ENCODE assay signal across 8 cellular contexts in genomic region chrX:154546354-154547244, GRCh38. TPM values are rescaled to one million over a fixed set of nuclear protein-coding genes. Genes with fewer than 3 reads are reported as not detected.
DNase-seq lines count a peak whose midpoint lies in the region; ATAC-seq and TF ChIP-seq lines count a peak whose summit lies in the region.

Gene G6PD (minus strand): TSS chrX:154546846. CDS start chrX:154546155, 691 bp downstream.

- peaks cover 22% of the 10 kb centered on the region for H3K36me3 Mint-ChIP-seq in GM23338 (ENCODE audit: low read depth)

- TF ChIP-seq CTCF in GM23338 (conservative IDR thresholded peaks at IDR 0.05; ENCODE audit: low read depth in 2 of 2) = no peak
- no peak for TF ChIP-seq CTCF in Loucy (conservative IDR thresholded peaks at IDR 0.05; ENCODE audit: low read length)
- TF ChIP-seq CTCF in SU-DHL-6 (IDR thresholded peaks at IDR 0.05; ENCODE audit: insufficient read depth, low read length, poor library complexity, severe bottlenecking) = no peak
- no peak for TF ChIP-seq CTCF in retinal pigment epithelial cell (conservative IDR thresholded peaks at IDR 0.05; ENCODE audit: low read depth, low read length)

- peaks cover 10% of the 10 kb centered on the region for H3K4me1 Mint-ChIP-seq in GM23338

- H3K9me2 ChIP-seq in GM23338 (ENCODE audit: insufficient read depth) (no peaks in the 10 kb centered on the region), Loucy (replicated peaks; ENCODE audit: low read depth, low read length) (no peaks in the 10 kb centered on the region), SU-DHL-6 (replicated peaks; ENCODE audit: insufficient read depth, low read length) (no peaks in the 10 kb centered on the region)

- intact Hi-C loops in left ventricle myocardium superior (cut with micrococcal nuclease) = no loop called here

- H3K27ac ChIP-seq in GM23338 (ENCODE audit: low read depth) = peak within 1 kb of the TSS; percentile 88
- peak within 1 kb of the TSS; percentile 98 for H3K27ac ChIP-seq in SU-DHL-6 (ENCODE audit: low read depth, low read length)

- peak within 1 kb of the TSS; percentile 89 for H3K4me3 Mint-ChIP-seq in GM23338

- H3K9me3 Mint-ChIP-seq in GM23338 = no peaks in the 10 kb centered on the region

- H3K9ac ChIP-seq in Loucy (ENCODE audit: low read depth, low read length, poor library complexity, severe bottlenecking) = peak within 1 kb of the TSS; percentile 91
- peak within 1 kb of the TSS; percentile 98 for H3K9ac ChIP-seq in SU-DHL-6 (ENCODE audit: low read length)
- peak within 1 kb of the TSS; percentile 92 for H3K9ac ChIP-seq in adipocyte (ENCODE audit: low read length)

- H2AFZ ChIP-seq in GM23338 (no peak within 1 kb of the TSS), Loucy (ENCODE audit: low read length) (peak within 1 kb of the TSS; percentile 78), SU-DHL-6 (ENCODE audit: low read depth, low read length, severe bottlenecking) (peak within 1 kb of the TSS; percentile 48)

- ATAC-seq in GM23338 = peak; percentile 61
- ATAC-seq in left ventricle myocardium superior = peak; percentile 84

- H3K4me2 ChIP-seq in GM23338 (peak within 1 kb of the TSS; percentile 91), Loucy (ENCODE audit: low read depth, low read length, poor library complexity, severe bottlenecking) (peak within 1 kb of the TSS; percentile 95), SU-DHL-6 (ENCODE audit: low read depth, low read length, poor library complexity, severe bottlenecking) (peak within 1 kb of the TSS; percentile 91)

- H3K27me3 ChIP-seq in GM23338 (ENCODE audit: insufficient read depth) (no peaks in the 10 kb centered on the region), Loucy (ENCODE audit: insufficient read depth, low read length, poor library complexity, severe bottlenecking) (no peaks in the 10 kb centered on the region), SU-DHL-6 (ENCODE audit: low read length) (no peaks in the 10 kb centered on the region), adipocyte (replicated peaks; ENCODE audit: control insufficient read depth, insufficient read depth, low read length) (no peaks in the 10 kb centered on the region)

- DNase-seq in GM23338 (ENCODE audit: low spot score) (peak; percentile 72), adipocyte (ENCODE audit: low read depth) (peak; percentile 80), left ventricle myocardium superior (peak; percentile 87), retinal pigment epithelial cell (ENCODE audit: low read depth) (no peak), inferior parietal cortex (ENCODE audit: extremely low spot score) (no peak)

- H3K4me3 ChIP-seq in GM08714 (ENCODE audit: low read length) (peak within 1 kb of the TSS; percentile 99), GM23338 (peak within 1 kb of the TSS; percentile 85), Loucy (ENCODE audit: low read length, poor library complexity, severe bottlenecking) (peak within 1 kb of the TSS; percentile 87), SU-DHL-6 (ENCODE audit: insufficient read depth, low read length, poor library complexity, severe bottlenecking) (peak within 1 kb of the TSS; percentile 95), adipocyte (ENCODE audit: low read length) (peak within 1 kb of the TSS; percentile 86), retinal pigment epithelial cell (ENCODE audit: low read length) (peak within 1 kb of the TSS; percentile 69)

- H3F3A ChIP-seq in GM23338 (replicated peaks; ENCODE audit: low read depth) = 0 out of 2 replicates have a peak, but pooled peaks cover 2% of the 10 kb centered on the region
- no peaks in the 10 kb centered on the region for H3F3A ChIP-seq in Loucy (ENCODE audit: low read depth)
- H3F3A ChIP-seq in SU-DHL-6 (ENCODE audit: insufficient read depth) = peaks cover 8% of the 10 kb centered on the region; the same call in 1 of the 2 replicates

- no peaks in the 10 kb centered on the region for H3K36me3 ChIP-seq in GM23338 (ENCODE audit: insufficient read depth)
- H3K36me3 ChIP-seq in Loucy (ENCODE audit: insufficient read depth, low read length) = no peaks in the 10 kb centered on the region
- no peaks in the 10 kb centered on the region for H3K36me3 ChIP-seq in SU-DHL-6 (ENCODE audit: low read length)
- peaks cover 10% of the 10 kb centered on the region for H3K36me3 ChIP-seq in adipocyte (ENCODE audit: control insufficient read depth, insufficient read depth, low read length, severe bottlenecking)

- H3K79me2 ChIP-seq in GM23338 (replicated peaks; ENCODE audit: insufficient read depth) (peaks cover 31% of the 10 kb centered on the region), Loucy (ENCODE audit: insufficient read depth, low read length) (peaks cover 44% of the 10 kb centered on the region), SU-DHL-6 (ENCODE audit: insufficient read depth, low read length) (peaks cover 39% of the 10 kb centered on the region)

- H3K27me3 Mint-ChIP-seq in GM23338 (ENCODE audit: insufficient read depth, low read depth, poor library complexity) = peaks cover 9% of the 10 kb centered on the region

- H3K27ac Mint-ChIP-seq in GM23338 = peak within 1 kb of the TSS; percentile 96

- no peaks in the 10 kb centered on the region for H4K20me1 ChIP-seq in GM23338 (replicated peaks; ENCODE audit: insufficient read depth)
- H4K20me1 ChIP-seq in Loucy (ENCODE audit: insufficient read depth, low read length, poor library complexity, severe bottlenecking) = no peaks in the 10 kb centered on the region
- no peaks in the 10 kb centered on the region for H4K20me1 ChIP-seq in SU-DHL-6 (ENCODE audit: low read depth, low read length)

- no peaks in the 10 kb centered on the region for H3K4me1 ChIP-seq in GM23338 (ENCODE audit: insufficient read depth)
- H3K4me1 ChIP-seq in Loucy (ENCODE audit: insufficient read depth, low read length, poor library complexity, severe bottlenecking) = peaks cover 44% of the 10 kb centered on the region
- H3K4me1 ChIP-seq in adipocyte (ENCODE audit: control insufficient read depth, insufficient read depth, low read length) = peaks cover 41% of the 10 kb centered on the region

- H3K9me3 ChIP-seq in Loucy (ENCODE audit: insufficient read depth, low read depth, low read length) (no peaks in the 10 kb centered on the region), SU-DHL-6 (ENCODE audit: insufficient read depth, low read length) (no peaks in the 10 kb centered on the region), adipocyte (ENCODE audit: control insufficient read depth, low read length) (peaks cover 4% of the 10 kb centered on the region)

TF ChIP-seq in GM23338, 12 proteins besides CTCF, POLR2A, EP300 and RAD21 (continues in another document):
- no peak for TF ChIP-seq ZNF462 (CRISPR knock-in tag; IDR thresholded peaks at IDR 0.05)

RNA-seq across cellular contexts. Expression of gene G6PD, which starts in this region (rescaled TPM):
- total RNA-seq in GM23338 (2014; rRNA removed; shearing (Covaris generic)) = 66.2 and 66.7 TPM in 2 replicates
- 14.3 and 14.4 TPM in 2 replicates for polyA plus RNA-seq in GM23338 (2016; fragmentation: Nextera tagmentation; extraction: Ambion mirVana)
- total RNA-seq in left ventricle myocardium superior = 10.4 TPM

Comparison
In these comparisons a context has a peak if more than half of its experiments do, and no peak if none do; other contexts are left out.
1. DNase-seq: peak in GM23338 (single experiment), adipocyte (single experiment) and left ventricle myocardium superior (single experiment); none in retinal pigment epithelial cell (single experiment) and inferior parietal cortex (single experiment).
2. Peak in every context shown above with its lines, with median percentiles within 50 percentile points of each other: H3K4me3 ChIP-seq, H3K4me2 ChIP-seq and H3K9ac ChIP-seq.